ENCODE assay signal across 14 cellular contexts in the genomic region with DNA sequence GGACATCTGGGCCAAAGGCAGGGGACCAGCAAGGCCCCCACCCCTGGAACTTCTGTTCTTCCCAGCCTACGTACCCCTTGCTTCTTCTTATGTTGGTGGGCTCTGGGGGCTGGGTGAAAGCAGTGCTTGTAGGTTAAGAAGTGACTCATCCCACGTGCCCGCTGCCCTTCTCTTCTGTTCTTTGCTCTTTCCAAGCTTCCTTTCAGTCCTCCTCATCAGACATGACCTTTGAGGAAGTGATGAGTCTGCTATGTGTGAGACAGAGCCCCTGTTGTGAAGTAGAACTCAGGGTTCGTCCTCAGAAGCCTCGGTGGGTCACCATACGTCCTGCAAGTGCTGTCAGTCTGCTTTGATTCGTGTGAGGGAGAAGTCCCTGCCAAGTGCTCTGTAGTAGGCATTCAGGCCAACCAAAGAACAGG.
DNase-seq lines count a peak whose midpoint lies in the region; ATAC-seq and TF ChIP-seq lines count a peak whose summit lies in the region.
"Had no signal": no experiment of that assay in that cellular context is flagged by ENCODE, and none has a peak within 500 bp of the region (broad histone marks: within the 10 kb centered on the region; RNA-seq: fewer than 3 reads in every experiment).

No MANE protein-coding gene starts in this region.

- no peaks in the 10 kb centered on the region for H3K9me3 Mint-ChIP-seq in stimulated activated effector memory CD8-positive, alpha-beta T cell treated with anti-CD3 and anti-CD28 coated beads, Interleukin-12 subunit alpha, Interleukin-12 subunit beta, amount 100 ng/mL, for 72 hours

- peak overlapping the region; percentile 25 for H3K4me3 Mint-ChIP-seq in stimulated activated effector memory CD8-positive, alpha-beta T cell treated with anti-CD3 and anti-CD28 coated beads, Interleukin-12 subunit alpha, Interleukin-12 subunit beta, amount 100 ng/mL, for 72 hours

- ATAC-seq in stimulated activated effector memory CD8-positive, alpha-beta T cell treated with anti-CD3 and anti-CD28 coated beads, Interleukin-12 subunit alpha, Interleukin-12 subunit beta, amount 100 ng/mL, for 72 hours: peak; percentile 87
- ATAC-seq in GM21717 (IDR thresholded peaks at IDR 0.05; ENCODE audit: unreplicated experiment): no peak
- no peak for ATAC-seq in GM18867 (IDR thresholded peaks at IDR 0.05; ENCODE audit: unreplicated experiment)
- ATAC-seq: gastrocnemius medialis had no signal

- no peak for TF ChIP-seq CTCF in fibroblast of mammary gland (conservative IDR thresholded peaks at IDR 0.05; ENCODE audit: control insufficient read depth, insufficient read depth, low read depth, low read length)

- peaks cover 93% of the 10 kb centered on the region for H3K36me3 Mint-ChIP-seq in stimulated activated effector memory CD8-positive, alpha-beta T cell treated with anti-CD3 and anti-CD28 coated beads, Interleukin-12 subunit alpha, Interleukin-12 subunit beta, amount 100 ng/mL, for 72 hours

- peak; percentile 36 for DNase-seq in activated CD4-positive, alpha-beta T cell treated with anti-CD3 and anti-CD28 coated beads for 48 hours
- DNase-seq in activated CD4-positive, alpha-beta T cell treated with anti-CD3 and anti-CD28 coated beads, Interleukin-2, amount 50 U/mL, for 48 hours: no peak
- peak; percentile 16 to 34 for DNase-seq in activated CD4-positive, alpha-beta T cell treated with anti-CD3 and anti-CD28 coated beads, Interleukin-2, amount 50 U/mL, for 4 hours
- DNase-seq in fibroblast of mammary gland (ENCODE audit: low read depth) (peak; percentile 87), SHP77 treated with DMSO at 0.1 percent for 48 hours (lab: John Stamatoyannopoulos, UW) (no peak)
- DNase-seq in stimulated activated effector memory CD8-positive, alpha-beta T cell treated with anti-CD3 and anti-CD28 coated beads, Interleukin-12 subunit alpha, Interleukin-12 subunit beta, amount 100 ng/mL, for 72 hours (ENCODE audit: low spot score in 2 of 2): no peak
- DNase-seq: activated naive CD4-positive, alpha-beta T cell treated with anti-CD3 and anti-CD28 coated beads, Interleukin-2, amount 50 U/mL, for 16 hours; gastrocnemius medialis; midbrain; NCI-H187 treated with DMSO at 0.1 percent for 48 hours; tibial artery had no signal

- no peak overlapping the region for H3K4me3 ChIP-seq in fibroblast of mammary gland (ENCODE audit: control insufficient read depth, low read depth, low read length)
- H3K4me3 ChIP-seq: gastrocnemius medialis, SJSA1, tibial artery had no signal

- peaks cover 69% of the 10 kb centered on the region for H3K4me1 Mint-ChIP-seq in stimulated activated effector memory CD8-positive, alpha-beta T cell treated with anti-CD3 and anti-CD28 coated beads, Interleukin-12 subunit alpha, Interleukin-12 subunit beta, amount 100 ng/mL, for 72 hours

- H3K27ac Mint-ChIP-seq in stimulated activated effector memory CD8-positive, alpha-beta T cell treated with anti-CD3 and anti-CD28 coated beads, Interleukin-12 subunit alpha, Interleukin-12 subunit beta, amount 100 ng/mL, for 72 hours: peak overlapping the region; percentile 85

Comparison
In these comparisons a context has a peak if more than half of its experiments do, and no peak if none do; other contexts are left out.
1. DNase-seq: peak in activated CD4-positive, alpha-beta T cell treated with anti-CD3 and anti-CD28 coated beads for 48 hours (single experiment), activated CD4-positive, alpha-beta T cell treated with anti-CD3 and anti-CD28 coated beads, Interleukin-2, amount 50 U/mL, for 4 hours (2 of 2) and fibroblast of mammary gland (single experiment); none in activated CD4-positive, alpha-beta T cell treated with anti-CD3 and anti-CD28 coated beads, Interleukin-2, amount 50 U/mL, for 48 hours (0 of 2), stimulated activated effector memory CD8-positive, alpha-beta T cell treated with anti-CD3 and anti-CD28 coated beads, Interleukin-12 subunit alpha, Interleukin-12 subunit beta, amount 100 ng/mL, for 72 hours (0 of 2) and SHP77 treated with DMSO at 0.1 percent for 48 hours (single experiment).